Comparison of ENCODE assay signal across 13 cellular contexts in the genomic region with DNA sequence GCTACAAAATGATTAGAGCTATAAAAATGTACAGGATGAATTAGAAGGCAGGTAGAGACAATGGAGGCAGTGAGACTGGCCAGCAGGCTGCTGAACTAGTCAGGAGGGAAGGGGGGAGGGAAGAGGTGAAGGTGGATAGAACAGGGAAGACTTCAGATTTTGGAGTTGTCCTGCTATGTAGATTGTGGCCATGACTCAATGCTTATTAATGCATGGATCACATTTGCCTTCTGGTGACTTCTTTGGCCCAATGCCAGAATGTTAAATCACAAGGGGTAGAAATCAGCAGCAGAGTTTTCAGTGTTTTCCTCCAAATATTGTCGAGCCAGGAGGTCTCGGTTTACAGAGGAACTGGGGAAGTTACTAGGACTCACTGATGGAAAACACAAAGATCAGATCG.
A peak's percentile ranks its signal among the peaks of the same experiment; 100 is the strongest.
DNase-seq lines count a peak whose midpoint lies in the region; ATAC-seq, FAIRE-seq and TF ChIP-seq lines count a peak whose summit lies in the region.
"Had no signal": no experiment of that assay in that cellular context is flagged by ENCODE, and none has a peak within 500 bp of the region (broad histone marks: within the 10 kb centered on the region; RNA-seq: fewer than 3 reads in every experiment).

No MANE protein-coding gene starts in this region.

- DNase-seq in AG08395 (ENCODE audit: low spot score) (peak; percentile 47), HTR-8/SVneo (ENCODE audit: insufficient read length, low spot score) (no peak), brain pericyte (ENCODE audit: low read depth, low spot score) (peak; percentile 37), iris pigment epithelial cell (ENCODE audit: low read depth) (peak; percentile 69), lower lobe of right lung (no peak), NCI-H510A treated with DMSO at 0.1 percent for 48 hours (lab: John Stamatoyannopoulos, UW) (no peak)
- no peak for DNase-seq in stimulated activated effector memory CD8-positive, alpha-beta T cell treated with anti-CD3 and anti-CD28 coated beads, Interleukin-12 subunit alpha, Interleukin-12 subunit beta, amount 100 ng/mL, for 72 hours (ENCODE audit: low spot score in 2 of 2)
- DNase-seq: activated B cell treated with CpG ODN at 0.5 μM for 24 hours, C1 segment of cervical spinal cord, KG1, testis had no signal

- no peak overlapping the region for H3K27ac Mint-ChIP-seq in stimulated activated effector memory CD8-positive, alpha-beta T cell treated with anti-CD3 and anti-CD28 coated beads, Interleukin-12 subunit alpha, Interleukin-12 subunit beta, amount 100 ng/mL, for 72 hours
- H3K27ac Mint-ChIP-seq: activated B cell treated with CpG ODN at 0.5 μM for 24 hours had no signal

- no peak overlapping the region for H3K4me3 ChIP-seq in lower lobe of right lung
- H3K4me3 ChIP-seq: testis had no signal

- ATAC-seq in stimulated activated effector memory CD8-positive, alpha-beta T cell treated with anti-CD3 and anti-CD28 coated beads, Interleukin-12 subunit alpha, Interleukin-12 subunit beta, amount 100 ng/mL, for 72 hours = no peak
- no peak for ATAC-seq in HG03108 (IDR thresholded peaks at IDR 0.05; ENCODE audit: unreplicated experiment)
- ATAC-seq in lower lobe of right lung = no peak

- FAIRE-seq in HTR-8/SVneo (lab: Jason Lieb, UNC) = peak; percentile 44
- FAIRE-seq: colon had no signal

- peaks cover 4% of the 10 kb centered on the region for H3K4me1 ChIP-seq in lower lobe of right lung

- no peaks in the 10 kb centered on the region for H3K36me3 ChIP-seq in lower lobe of right lung

- peaks cover 3% of the 10 kb centered on the region for H3K9me3 Mint-ChIP-seq in stimulated activated effector memory CD8-positive, alpha-beta T cell treated with anti-CD3 and anti-CD28 coated beads, Interleukin-12 subunit alpha, Interleukin-12 subunit beta, amount 100 ng/mL, for 72 hours
- H3K9me3 Mint-ChIP-seq: activated B cell treated with CpG ODN at 0.5 μM for 24 hours had no signal

- TF ChIP-seq CTCF in lower lobe of right lung (IDR thresholded peaks at IDR 0.05) = no peak

- intact Hi-C loops in lower lobe of right lung (cut with DNase I) = no loop called here

- H3K9me3 ChIP-seq in lower lobe of right lung = no peaks in the 10 kb centered on the region
- H3K9me3 ChIP-seq: testis had no signal

- no peaks in the 10 kb centered on the region for H3K36me3 Mint-ChIP-seq in stimulated activated effector memory CD8-positive, alpha-beta T cell treated with anti-CD3 and anti-CD28 coated beads, Interleukin-12 subunit alpha, Interleukin-12 subunit beta, amount 100 ng/mL, for 72 hours

- no peak overlapping the region for H3K4me3 Mint-ChIP-seq in stimulated activated effector memory CD8-positive, alpha-beta T cell treated with anti-CD3 and anti-CD28 coated beads, Interleukin-12 subunit alpha, Interleukin-12 subunit beta, amount 100 ng/mL, for 72 hours
- H3K4me3 Mint-ChIP-seq: activated B cell treated with CpG ODN at 0.5 μM for 24 hours had no signal

- no peak overlapping the region for H3K27ac ChIP-seq in lower lobe of right lung
- H3K27ac ChIP-seq: testis had no signal

- H3K4me1 Mint-ChIP-seq in stimulated activated effector memory CD8-positive, alpha-beta T cell treated with anti-CD3 and anti-CD28 coated beads, Interleukin-12 subunit alpha, Interleukin-12 subunit beta, amount 100 ng/mL, for 72 hours = no peaks in the 10 kb centered on the region
- H3K4me1 Mint-ChIP-seq: activated B cell treated with CpG ODN at 0.5 μM for 24 hours had no signal

- no peaks in the 10 kb centered on the region for H3K27me3 ChIP-seq in lower lobe of right lung (ENCODE audit: low read depth)
- H3K27me3 ChIP-seq: testis had no signal

Comparison
In these comparisons a context has a peak if more than half of its experiments do, and no peak if none do; other contexts are left out.
1. DNase-seq: peak in AG08395 (single experiment), brain pericyte (single experiment) and iris pigment epithelial cell (single experiment); none in HTR-8/SVneo (single experiment), stimulated activated effector memory CD8-positive, alpha-beta T cell treated with anti-CD3 and anti-CD28 coated beads, Interleukin-12 subunit alpha, Interleukin-12 subunit beta, amount 100 ng/mL, for 72 hours (0 of 2), lower lobe of right lung (single experiment) and NCI-H510A treated with DMSO at 0.1 percent for 48 hours (single experiment).